ENCODE assay signal across 23 cellular contexts in genomic region chr18:62566818-62567217, GRCh38.
"Had no signal": no experiment of that assay in that cellular context is flagged by ENCODE, and none has a peak within 500 bp of the region (broad histone marks: within the 10 kb centered on the region; RNA-seq: fewer than 3 reads in every experiment).

No MANE protein-coding gene starts in this region.

- H3K4me2 ChIP-seq: neural progenitor cell had no signal

- H3K27ac ChIP-seq: left ventricle myocardium inferior, neural progenitor cell, neutrophil, parathyroid adenoma, psoas muscle, right atrium auricular region, skin epidermis, spleen, suprapubic skin, thoracic aorta, tibial artery, uterus had no signal

- H3K36me3 ChIP-seq: uterus had no signal

- H3K9me3 ChIP-seq: left ventricle myocardium inferior, neutrophil, psoas muscle, right atrium auricular region, spleen, suprapubic skin, thoracic aorta, tibial artery, uterus had no signal

- H3K4me3 Mint-ChIP-seq: mesothelial cell of epicardium; naive B cell; natural killer cell; nephron progenitor cell; neural progenitor cell; stimulated activated effector memory CD8-positive, alpha-beta T cell treated with anti-CD3 and anti-CD28 coated beads, Interleukin-12 subunit alpha, Interleukin-12 subunit beta, amount 100 ng/mL, for 72 hours; stimulated activated naive CD8-positive, alpha-beta T cell treated with anti-CD3 and anti-CD28 coated beads, Interleukin-15, Interleukin-2, amounts not matched to agents 100 ng/mL and 50 ng/mL, for 24 hours; type B pancreatic cell had no signal

- H3K79me2 ChIP-seq: parathyroid adenoma had no signal

- H3K4me3 ChIP-seq: left ventricle myocardium inferior, lung, neural progenitor cell, psoas muscle, right atrium auricular region, skin epidermis, spleen, suprapubic skin, thoracic aorta, tibial artery, uterus had no signal

- H2AFZ ChIP-seq: neural progenitor cell, parathyroid adenoma had no signal

- DNase-seq: islet precursor cell; left ventricle myocardium inferior; naive B cell; natural killer cell; nephron progenitor cell; spleen; stimulated activated CD4-positive, alpha-beta T cell treated with anti-CD3 and anti-CD28 coated beads, Interleukin-4, amount 100 ng/mL, for 24 hours had no signal

- H3K9me3 Mint-ChIP-seq: natural killer cell; neural progenitor cell; stimulated activated naive CD8-positive, alpha-beta T cell treated with anti-CD3 and anti-CD28 coated beads, Interleukin-15, Interleukin-2, amounts not matched to agents 100 ng/mL and 50 ng/mL, for 24 hours had no signal

- H3K27me3 Mint-ChIP-seq: naive B cell; stimulated activated naive CD8-positive, alpha-beta T cell treated with anti-CD3 and anti-CD28 coated beads, Interleukin-15, Interleukin-2, amounts not matched to agents 100 ng/mL and 50 ng/mL, for 24 hours; type B pancreatic cell had no signal

- ATAC-seq: natural killer cell; sciatic nerve; stimulated activated effector memory CD8-positive, alpha-beta T cell treated with anti-CD3 and anti-CD28 coated beads, Interleukin-12 subunit alpha, Interleukin-12 subunit beta, amount 100 ng/mL, for 72 hours had no signal

- H3K4me1 Mint-ChIP-seq: mesothelial cell of epicardium, naive B cell, nephron progenitor cell, neural progenitor cell had no signal

- H3K27me3 ChIP-seq: neural progenitor cell, neutrophil, right atrium auricular region, spleen, suprapubic skin, tibial artery, uterus had no signal

- H3K9ac ChIP-seq: neural progenitor cell, parathyroid adenoma had no signal

- H3K4me1 ChIP-seq: left ventricle myocardium inferior, neural progenitor cell, parathyroid adenoma, psoas muscle, right atrium auricular region, spleen, suprapubic skin, uterus had no signal

- H3K27ac Mint-ChIP-seq: mesothelial cell of epicardium; natural killer cell; nephron progenitor cell; neural progenitor cell; stimulated activated effector memory CD8-positive, alpha-beta T cell treated with anti-CD3 and anti-CD28 coated beads, Interleukin-12 subunit alpha, Interleukin-12 subunit beta, amount 100 ng/mL, for 72 hours; stimulated activated naive CD8-positive, alpha-beta T cell treated with anti-CD3 and anti-CD28 coated beads, Interleukin-15, Interleukin-2, amounts not matched to agents 100 ng/mL and 50 ng/mL, for 24 hours; type B pancreatic cell had no signal
